1 cellular context compared by ENCODE assay signal in genomic region chr7:100446040-100446439, GRCh38.
TF ChIP-seq lines count a peak whose summit lies in the region.

No MANE protein-coding gene starts in this region.

TF ChIP-seq in SK-N-SH, 30 proteins besides CTCF, POLR2A, EP300 and RAD21:
- no peak; the same call in 1 of the 2 replicates for TF ChIP-seq TCF12 (IDR thresholded peaks at IDR 0.05)
- TF ChIP-seq FOSL2 (IDR thresholded peaks at IDR 0.05; ENCODE audit: borderline replicate concordance, low read depth) = peak; percentile 52; the same call in 1 of the 2 replicates
